ENCODE assay signal across 8 cellular contexts in genomic region chr9:34929506-34930102, GRCh38. TPM values are rescaled to one million over a fixed set of nuclear protein-coding genes. Genes with fewer than 3 reads are reported as not detected.
DNase-seq lines count a peak whose midpoint lies in the region; ATAC-seq and TF ChIP-seq lines count a peak whose summit lies in the region.

No MANE protein-coding gene starts in this region.

- DNase-seq in AG08395 (ENCODE audit: low spot score): peak; percentile 22
- DNase-seq in NOMO-1 treated with DMSO at 0.1 percent for 48 hours (lab: John Stamatoyannopoulos, UW; ENCODE audit: unreplicated experiment): peak; percentile 11
- DNase-seq in astrocyte of the hippocampus (ENCODE audit: low read depth, low spot score): peak; percentile 27
- no peak for DNase-seq in right lobe of liver
- no peak for DNase-seq in upper lobe of left lung
- no peak for DNase-seq in NCI-H1417 treated with DMSO at 0.1 percent for 48 hours (lab: John Stamatoyannopoulos, UW)

- ATAC-seq in right lobe of liver (peak in 3 of 4 donors; percentile 29 to 51 (median 45)), upper lobe of left lung (ENCODE audit: low FRiP score in 2 of 2) (no peak), HG03196 (IDR thresholded peaks at IDR 0.05; ENCODE audit: unreplicated experiment) (no peak)

- intact Hi-C loops in right lobe of liver (cut with DNase I): no loop called here

- no peaks in the 10 kb centered on the region for H3K27me3 ChIP-seq in right lobe of liver
- no peaks in the 10 kb centered on the region for H3K27me3 ChIP-seq in upper lobe of left lung

- no peak for TF ChIP-seq EP300 in upper lobe of left lung (IDR thresholded peaks at IDR 0.05)

- H3K27ac ChIP-seq in right lobe of liver (no peak overlapping the region), upper lobe of left lung (no peak overlapping the region)

- TF ChIP-seq POLR2A in right lobe of liver (IDR thresholded peaks at IDR 0.05) (no peak), upper lobe of left lung (IDR thresholded peaks at IDR 0.05) (no peak)

- H3K4me3 ChIP-seq in right lobe of liver (no peak overlapping the region), upper lobe of left lung (no peak overlapping the region)

- no peaks in the 10 kb centered on the region for H3K9me3 ChIP-seq in right lobe of liver
- H3K9me3 ChIP-seq in upper lobe of left lung: peaks cover 3 to 9% (median 7%) of the 10 kb centered on the region in 4 donors

- TF ChIP-seq CTCF in GM12873 (IDR thresholded peaks at IDR 0.05; ENCODE audit: insufficient read depth, low read depth, low read length, missing control alignments) (peak; percentile 83), right lobe of liver (IDR thresholded peaks at IDR 0.05) (peak; percentile 15 to 52 (median 46)), upper lobe of left lung (IDR thresholded peaks at IDR 0.05) (peak in 4 of 6 experiments; percentile 16 to 28 (median 24))

- H3K36me3 ChIP-seq in right lobe of liver (no peaks in the 10 kb centered on the region), upper lobe of left lung (no peaks in the 10 kb centered on the region)

- H3K4me1 ChIP-seq in right lobe of liver (no peaks in the 10 kb centered on the region), upper lobe of left lung (no peaks in the 10 kb centered on the region)

- WGBS in right lobe of liver (ENCODE audit: insufficient coverage, low coverage, low lambda C conversion rate, missing lambda C conversion rate): 24% methylated on average over 6 of the region's 7 CpGs
- WGBS in upper lobe of left lung, 2 donors: 24 to 32% methylated on average over 7 of the region's 7 CpGs

RNA-seq across cellular contexts. Expression of gene PHF24, which starts 28.5 kb away (rescaled TPM):
- total RNA-seq in right lobe of liver (under 1 TPM in 2 of 6 experiments, not detected in 4; 0.04 to 0.06 TPM), upper lobe of left lung (under 1 TPM in 4 of 6 donors, not detected in 2; 0.10 to 0.74 (median 0.49) TPM)

RNA-seq across cellular contexts. Expression of gene DNAJB5, which starts 59.9 kb away (rescaled TPM):
- total RNA-seq in right lobe of liver (1 to 10 TPM; 1.1 to 3.5 (median 1.7) TPM), upper lobe of left lung (1 to 10 TPM; 4.6 to 7.9 (median 6.0) TPM)

Comparison
In these comparisons a context has a peak if more than half of its experiments do, and no peak if none do; other contexts are left out.
1. DNase-seq: peak in AG08395 (single experiment), NOMO-1 treated with DMSO at 0.1 percent for 48 hours (single experiment) and astrocyte of the hippocampus (single experiment); none in right lobe of liver (0 of 3), upper lobe of left lung (0 of 2) and NCI-H1417 treated with DMSO at 0.1 percent for 48 hours (single experiment).
2. CTCF ChIP-seq: peak in every context shown above with its lines; median percentile 83 in GM12873; 46 in right lobe of liver; 24 in upper lobe of left lung.
3. ATAC-seq: peak in right lobe of liver (3 of 4); none in upper lobe of left lung (0 of 2) and HG03196 (single experiment).